ENCODE assay signal across 29 cellular contexts in genomic region chr22:24096401-24097115, GRCh38.
"Had no signal": no experiment of that assay in that cellular context is flagged by ENCODE, and none has a peak within 500 bp of the region (broad histone marks: within the 10 kb centered on the region; RNA-seq: fewer than 3 reads in every experiment).

No MANE protein-coding gene starts in this region.

- H3K9me3 ChIP-seq: heart left ventricle, mucosa of descending colon, transverse colon, uterus had no signal

- DNase-seq: activated B cell treated with CpG ODN at 0.5 μM for 24 hours; activated CD4-positive, alpha-beta T cell treated with anti-CD3 and anti-CD28 coated beads, Interleukin-2, amount 50 U/mL, for 1 hour; activated CD8-positive, alpha-beta T cell treated with anti-CD3 and anti-CD28 coated beads for 36 hours; activated naive CD4-positive, alpha-beta T cell treated with anti-CD3 and anti-CD28 coated beads, Interleukin-2, amount 10 ng/mL, durations not matched to agents 7 days and 5 days; activated naive CD8-positive, alpha-beta T cell treated with anti-CD3 and anti-CD28 coated beads, Interleukin-2, amount 10 ng/mL, durations not matched to agents 7 days and 5 days; activated T-cell treated with anti-CD3 and anti-CD28 coated beads for 4 hours; activated T-cell treated with anti-CD3 and anti-CD28 coated beads, Interleukin-2, amount 50 U/mL, for 72 hours; brain microvascular endothelial cell; caudate nucleus; endodermal cell; foreskin fibroblast; hypothalamus; immature natural killer cell; kidney glomerular epithelial cell; mesendoderm; mucosa of descending colon; posterior cingulate gyrus; stimulated activated CD4-positive, alpha-beta T cell treated with anti-CD3 and anti-CD28 coated beads, Interleukin-15, amount 100 ng/mL, for 24 hours; stimulated activated CD4-positive, alpha-beta T cell treated with anti-CD3 and anti-CD28 coated beads, Interleukin-2, amount 100 ng/mL, for 24 hours; stimulated activated naive CD4-positive, alpha-beta T cell; T-helper 1 cell; transverse colon; uterus had no signal

- H3K27ac ChIP-seq: brain microvascular endothelial cell, heart left ventricle, transverse colon, uterus had no signal

- ATAC-seq: activated CD8-positive, alpha-beta T cell treated with anti-CD3 and anti-CD28 coated beads for 36 hours; activated T-cell treated with anti-CD3 and anti-CD28 coated beads, Interleukin-2, amount 50 U/mL, for 72 hours; esophagus mucosa; heart left ventricle; left lobe of liver; mucosa of descending colon; natural killer cell treated with Interleukin-12 subunit alpha and Interleukin-12 subunit beta and Interleukin-15 and Interleukin-18, amount 100 ng/mL, for 72 hours had no signal

- H3K4me1 ChIP-seq: transverse colon, uterus had no signal

- H3K36me3 ChIP-seq: uterus had no signal

- H3K4me3 ChIP-seq: heart left ventricle, lung, mucosa of descending colon, smooth muscle cell, transverse colon, uterus had no signal

- H3K27me3 ChIP-seq: brain microvascular endothelial cell, heart left ventricle, transverse colon, uterus had no signal
